In genomic region chr4:93743638-93744037, GRCh38 we compare ENCODE assay signal across 28 cellular contexts.
"Had no signal": no experiment of that assay in that cellular context is flagged by ENCODE, and none has a peak within 500 bp of the region (broad histone marks: within the 10 kb centered on the region; RNA-seq: fewer than 3 reads in every experiment).

No MANE protein-coding gene starts in this region.

- H3K27ac Mint-ChIP-seq: dendritic cell treated with granulocyte-macrophage colony-stimulating factor and Interleukin-4, amounts not matched to agents 40 ng/mL and 50 ng/mL, for 4 days; effector memory CD8-positive, alpha-beta T cell; endodermal cell had no signal

- H3K4me1 ChIP-seq: colonic mucosa, esophagus muscularis mucosa, esophagus squamous epithelium, foreskin keratinocyte, gastrocnemius medialis, gastroesophageal sphincter, heart left ventricle, heart right ventricle had no signal

- H3K4me3 Mint-ChIP-seq: dendritic cell treated with granulocyte-macrophage colony-stimulating factor and Interleukin-4, amounts not matched to agents 40 ng/mL and 50 ng/mL, for 4 days; effector memory CD8-positive, alpha-beta T cell; endodermal cell had no signal

- H3K9me3 ChIP-seq: colonic mucosa, esophagus squamous epithelium, gastrocnemius medialis had no signal

- DNase-seq: colonic mucosa; cortex of kidney; dermis blood vessel endothelial cell; dorsolateral prefrontal cortex; effector CD4-positive, alpha-beta T cell; effector CD8-positive, alpha-beta T cell; effector memory CD8-positive, alpha-beta T cell; endodermal cell; erythroblast; esophagus squamous epithelium; foreskin fibroblast; foreskin keratinocyte; foreskin melanocyte; gastrocnemius medialis; glutamatergic neuron; head of caudate nucleus; heart left ventricle; heart right ventricle had no signal

- H3K36me3 ChIP-seq: colonic mucosa, esophagus muscularis mucosa, esophagus squamous epithelium, gastrocnemius medialis, gastroesophageal sphincter, heart left ventricle, heart right ventricle had no signal

- ATAC-seq: effector memory CD8-positive, alpha-beta T cell; esophagus mucosa; foreskin keratinocyte; gastrocnemius medialis; gastroesophageal sphincter; heart left ventricle; heart right ventricle had no signal

- H3K27ac ChIP-seq: colonic mucosa, coronary artery, dorsolateral prefrontal cortex, epithelial cell of prostate, esophagus muscularis mucosa, esophagus squamous epithelium, foreskin keratinocyte, gastrocnemius medialis, gastroesophageal sphincter, heart left ventricle, heart right ventricle had no signal

- FAIRE-seq: colon, endometrium, endothelial cell of umbilical vein, frontal cortex had no signal

- H3K4me3 ChIP-seq: colonic mucosa, coronary artery, dorsolateral prefrontal cortex, esophagus muscularis mucosa, esophagus squamous epithelium, gastrocnemius medialis, gastroesophageal sphincter, heart left ventricle, heart right ventricle had no signal

- H3K27me3 ChIP-seq: colonic mucosa, dorsolateral prefrontal cortex, esophagus muscularis mucosa, esophagus squamous epithelium, foreskin keratinocyte, gastrocnemius medialis, gastroesophageal sphincter, heart left ventricle, heart right ventricle had no signal

- H3K9me3 Mint-ChIP-seq: dendritic cell treated with granulocyte-macrophage colony-stimulating factor and Interleukin-4, amounts not matched to agents 40 ng/mL and 50 ng/mL, for 4 days; endodermal cell had no signal

- H3K27me3 Mint-ChIP-seq: dendritic cell treated with granulocyte-macrophage colony-stimulating factor and Interleukin-4, amounts not matched to agents 40 ng/mL and 50 ng/mL, for 4 days; effector memory CD8-positive, alpha-beta T cell had no signal
